In the genomic region with DNA sequence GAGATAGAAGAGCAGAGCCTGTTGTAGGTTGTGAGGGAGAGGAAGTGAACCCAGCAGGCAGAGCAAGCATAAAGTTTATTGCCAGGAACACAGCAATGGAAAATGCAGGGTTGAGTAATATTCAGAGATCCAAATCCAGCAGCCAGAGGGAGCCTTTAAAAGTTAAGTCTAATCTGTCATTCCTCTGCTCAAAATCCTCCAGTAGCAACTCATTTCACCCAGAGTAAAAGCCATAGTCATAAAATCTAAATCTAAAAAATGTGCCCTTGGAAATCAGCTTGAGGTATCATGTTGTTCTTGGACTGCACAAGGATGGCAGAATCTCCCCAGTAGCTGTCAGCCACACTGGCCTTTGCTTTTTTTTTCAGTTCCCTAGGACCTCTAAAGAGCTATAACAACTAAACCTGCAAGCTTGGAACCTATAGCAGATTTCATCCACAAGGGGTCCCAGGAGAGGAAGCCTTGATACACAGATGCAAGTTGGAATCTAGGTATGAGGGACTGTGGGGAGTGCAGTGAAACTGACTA, we compare ENCODE assay signal across 1 cellular context.
TF ChIP-seq lines count a peak whose summit lies in the region.

No MANE protein-coding gene starts in this region.

TF ChIP-seq in HepG2, 621 proteins besides CTCF, POLR2A, EP300 and RAD21 (continued from another document and continues in another):
- TF ChIP-seq, protein P1, sequence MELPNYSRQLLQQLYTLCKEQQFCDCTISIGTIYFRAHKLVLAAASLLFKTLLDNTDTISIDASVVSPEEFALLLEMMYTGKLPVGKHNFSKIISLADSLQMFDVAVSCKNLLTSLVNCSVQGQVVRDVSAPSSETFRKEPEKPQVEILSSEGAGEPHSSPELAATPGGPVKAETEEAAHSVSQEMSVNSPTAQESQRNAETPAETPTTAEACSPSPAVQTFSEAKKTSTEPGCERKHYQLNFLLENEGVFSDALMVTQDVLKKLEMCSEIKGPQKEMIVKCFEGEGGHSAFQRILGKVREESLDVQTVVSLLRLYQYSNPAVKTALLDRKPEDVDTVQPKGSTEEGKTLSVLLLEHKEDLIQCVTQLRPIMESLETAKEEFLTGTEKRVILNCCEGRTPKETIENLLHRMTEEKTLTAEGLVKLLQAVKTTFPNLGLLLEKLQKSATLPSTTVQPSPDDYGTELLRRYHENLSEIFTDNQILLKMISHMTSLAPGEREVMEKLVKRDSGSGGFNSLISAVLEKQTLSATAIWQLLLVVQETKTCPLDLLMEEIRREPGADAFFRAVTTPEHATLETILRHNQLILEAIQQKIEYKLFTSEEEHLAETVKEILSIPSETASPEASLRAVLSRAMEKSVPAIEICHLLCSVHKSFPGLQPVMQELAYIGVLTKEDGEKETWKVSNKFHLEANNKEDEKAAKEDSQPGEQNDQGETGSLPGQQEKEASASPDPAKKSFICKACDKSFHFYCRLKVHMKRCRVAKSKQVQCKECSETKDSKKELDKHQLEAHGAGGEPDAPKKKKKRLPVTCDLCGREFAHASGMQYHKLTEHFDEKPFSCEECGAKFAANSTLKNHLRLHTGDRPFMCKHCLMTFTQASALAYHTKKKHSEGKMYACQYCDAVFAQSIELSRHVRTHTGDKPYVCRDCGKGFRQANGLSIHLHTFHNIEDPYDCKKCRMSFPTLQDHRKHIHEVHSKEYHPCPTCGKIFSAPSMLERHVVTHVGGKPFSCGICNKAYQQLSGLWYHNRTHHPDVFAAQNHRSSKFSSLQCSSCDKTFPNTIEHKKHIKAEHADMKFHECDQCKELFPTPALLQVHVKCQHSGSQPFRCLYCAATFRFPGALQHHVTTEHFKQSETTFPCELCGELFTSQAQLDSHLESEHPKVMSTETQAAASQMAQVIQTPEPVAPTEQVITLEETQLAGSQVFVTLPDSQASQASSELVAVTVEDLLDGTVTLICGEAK (IDR thresholded peaks at IDR 0.05): no peak
- TF ChIP-seq, protein P1 (CRISPR knock-in tag; IDR thresholded peaks at IDR 0.05): no peak
- TF ChIP-seq SUZ12 (IDR thresholded peaks at IDR 0.05; ENCODE audit: low read depth, low read length): no peak
- TF ChIP-seq JUND (CRISPR knock-in tag; IDR thresholded peaks at IDR 0.05): no peak
- TF ChIP-seq, protein P2, sequence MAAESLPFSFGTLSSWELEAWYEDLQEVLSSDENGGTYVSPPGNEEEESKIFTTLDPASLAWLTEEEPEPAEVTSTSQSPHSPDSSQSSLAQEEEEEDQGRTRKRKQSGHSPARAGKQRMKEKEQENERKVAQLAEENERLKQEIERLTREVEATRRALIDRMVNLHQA (CRISPR knock-in tag; IDR thresholded peaks at IDR 0.05): no peak
- TF ChIP-seq SOX13 (IDR thresholded peaks at IDR 0.05): no peak
- no peak for TF ChIP-seq SOX13 (CRISPR knock-in tag; conservative IDR thresholded peaks at IDR 0.05 in 1 of 2, IDR thresholded peaks at IDR 0.05 in 1 of 2)
- TF ChIP-seq RARA (CRISPR knock-in tag; IDR thresholded peaks at IDR 0.05): no peak
- TF ChIP-seq YEATS2 (CRISPR knock-in tag; IDR thresholded peaks at IDR 0.05; ENCODE audit: borderline replicate concordance): peak; percentile 42; the same call in 1 of the 2 replicates
- TF ChIP-seq ZNF616 (CRISPR knock-in tag; IDR thresholded peaks at IDR 0.05; ENCODE audit: low read depth): no peak
- TF ChIP-seq, protein P3, sequence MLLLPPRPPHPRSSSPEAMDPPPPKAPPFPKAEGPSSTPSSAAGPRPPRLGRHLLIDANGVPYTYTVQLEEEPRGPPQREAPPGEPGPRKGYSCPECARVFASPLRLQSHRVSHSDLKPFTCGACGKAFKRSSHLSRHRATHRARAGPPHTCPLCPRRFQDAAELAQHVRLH (CRISPR knock-in tag; IDR thresholded peaks at IDR 0.05; ENCODE audit: borderline replicate concordance, low read depth): no peak
- no peak for TF ChIP-seq ZNF749 (CRISPR knock-in tag; IDR thresholded peaks at IDR 0.05; ENCODE audit: borderline replicate concordance)
- TF ChIP-seq ZNF34 (CRISPR knock-in tag; IDR thresholded peaks at IDR 0.05; ENCODE audit: borderline replicate concordance): 0 out of 2 replicates have a peak, but pooled peaks have one; percentile 39
- TF ChIP-seq POLR2AphosphoS5 (IDR thresholded peaks at IDR 0.05; ENCODE audit: low read depth, low read length): no peak
- TF ChIP-seq RFXANK (CRISPR knock-in tag; IDR thresholded peaks at IDR 0.05): no peak
- no peak for TF ChIP-seq SYNCRIP (IDR thresholded peaks at IDR 0.05; ENCODE audit: insufficient read depth, low read depth, low read length)
- no peak for TF ChIP-seq KLF6 (CRISPR knock-in tag; IDR thresholded peaks at IDR 0.05)
- TF ChIP-seq, protein P4, sequence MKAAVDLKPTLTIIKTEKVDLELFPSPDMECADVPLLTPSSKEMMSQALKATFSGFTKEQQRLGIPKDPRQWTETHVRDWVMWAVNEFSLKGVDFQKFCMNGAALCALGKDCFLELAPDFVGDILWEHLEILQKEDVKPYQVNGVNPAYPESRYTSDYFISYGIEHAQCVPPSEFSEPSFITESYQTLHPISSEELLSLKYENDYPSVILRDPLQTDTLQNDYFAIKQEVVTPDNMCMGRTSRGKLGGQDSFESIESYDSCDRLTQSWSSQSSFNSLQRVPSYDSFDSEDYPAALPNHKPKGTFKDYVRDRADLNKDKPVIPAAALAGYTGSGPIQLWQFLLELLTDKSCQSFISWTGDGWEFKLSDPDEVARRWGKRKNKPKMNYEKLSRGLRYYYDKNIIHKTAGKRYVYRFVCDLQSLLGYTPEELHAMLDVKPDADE (CRISPR knock-in tag; IDR thresholded peaks at IDR 0.05): no peak
- no peak for TF ChIP-seq ZNF101 (CRISPR knock-in tag; IDR thresholded peaks at IDR 0.05; ENCODE audit: borderline replicate concordance, low read depth)
- TF ChIP-seq, protein P5, sequence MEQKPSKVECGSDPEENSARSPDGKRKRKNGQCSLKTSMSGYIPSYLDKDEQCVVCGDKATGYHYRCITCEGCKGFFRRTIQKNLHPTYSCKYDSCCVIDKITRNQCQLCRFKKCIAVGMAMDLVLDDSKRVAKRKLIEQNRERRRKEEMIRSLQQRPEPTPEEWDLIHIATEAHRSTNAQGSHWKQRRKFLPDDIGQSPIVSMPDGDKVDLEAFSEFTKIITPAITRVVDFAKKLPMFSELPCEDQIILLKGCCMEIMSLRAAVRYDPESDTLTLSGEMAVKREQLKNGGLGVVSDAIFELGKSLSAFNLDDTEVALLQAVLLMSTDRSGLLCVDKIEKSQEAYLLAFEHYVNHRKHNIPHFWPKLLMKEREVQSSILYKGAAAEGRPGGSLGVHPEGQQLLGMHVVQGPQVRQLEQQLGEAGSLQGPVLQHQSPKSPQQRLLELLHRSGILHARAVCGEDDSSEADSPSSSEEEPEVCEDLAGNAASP (CRISPR knock-in tag; IDR thresholded peaks at IDR 0.05; ENCODE audit: borderline replicate concordance): peak; percentile 29; the same call in 1 of the 2 replicates
- peak; percentile 42; the same call in 1 of the 2 replicates for TF ChIP-seq HMG20A (CRISPR knock-in tag; IDR thresholded peaks at IDR 0.05; ENCODE audit: borderline replicate concordance)
- TF ChIP-seq ZNF550 (CRISPR knock-in tag; IDR thresholded peaks at IDR 0.05; ENCODE audit: borderline replicate concordance): no peak
- TF ChIP-seq ZFP82 (CRISPR knock-in tag; IDR thresholded peaks at IDR 0.05; ENCODE audit: borderline replicate concordance): no peak
- no peak for TF ChIP-seq ZNF431 (CRISPR knock-in tag; IDR thresholded peaks at IDR 0.05; ENCODE audit: borderline replicate concordance, low read depth)
- TF ChIP-seq, protein P6, sequence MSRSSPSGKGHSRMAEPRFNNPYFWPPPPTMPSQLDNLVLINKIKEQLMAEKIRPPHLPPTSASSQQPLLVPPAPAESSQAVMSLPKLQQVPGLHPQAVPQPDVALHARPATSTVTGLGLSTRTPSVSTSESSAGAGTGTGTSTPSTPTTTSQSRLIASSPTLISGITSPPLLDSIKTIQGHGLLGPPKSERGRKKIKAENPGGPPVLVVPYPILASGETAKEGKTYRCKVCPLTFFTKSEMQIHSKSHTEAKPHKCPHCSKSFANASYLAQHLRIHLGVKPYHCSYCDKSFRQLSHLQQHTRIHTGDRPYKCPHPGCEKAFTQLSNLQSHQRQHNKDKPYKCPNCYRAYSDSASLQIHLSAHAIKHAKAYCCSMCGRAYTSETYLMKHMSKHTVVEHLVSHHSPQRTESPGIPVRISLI (CRISPR knock-in tag; IDR thresholded peaks at IDR 0.05; ENCODE audit: borderline replicate concordance): peak; percentile 85; the same call in 1 of the 2 replicates
- no peak for TF ChIP-seq MIER3 (CRISPR knock-in tag; IDR thresholded peaks at IDR 0.05; ENCODE audit: borderline replicate concordance)
- TF ChIP-seq, protein P7, sequence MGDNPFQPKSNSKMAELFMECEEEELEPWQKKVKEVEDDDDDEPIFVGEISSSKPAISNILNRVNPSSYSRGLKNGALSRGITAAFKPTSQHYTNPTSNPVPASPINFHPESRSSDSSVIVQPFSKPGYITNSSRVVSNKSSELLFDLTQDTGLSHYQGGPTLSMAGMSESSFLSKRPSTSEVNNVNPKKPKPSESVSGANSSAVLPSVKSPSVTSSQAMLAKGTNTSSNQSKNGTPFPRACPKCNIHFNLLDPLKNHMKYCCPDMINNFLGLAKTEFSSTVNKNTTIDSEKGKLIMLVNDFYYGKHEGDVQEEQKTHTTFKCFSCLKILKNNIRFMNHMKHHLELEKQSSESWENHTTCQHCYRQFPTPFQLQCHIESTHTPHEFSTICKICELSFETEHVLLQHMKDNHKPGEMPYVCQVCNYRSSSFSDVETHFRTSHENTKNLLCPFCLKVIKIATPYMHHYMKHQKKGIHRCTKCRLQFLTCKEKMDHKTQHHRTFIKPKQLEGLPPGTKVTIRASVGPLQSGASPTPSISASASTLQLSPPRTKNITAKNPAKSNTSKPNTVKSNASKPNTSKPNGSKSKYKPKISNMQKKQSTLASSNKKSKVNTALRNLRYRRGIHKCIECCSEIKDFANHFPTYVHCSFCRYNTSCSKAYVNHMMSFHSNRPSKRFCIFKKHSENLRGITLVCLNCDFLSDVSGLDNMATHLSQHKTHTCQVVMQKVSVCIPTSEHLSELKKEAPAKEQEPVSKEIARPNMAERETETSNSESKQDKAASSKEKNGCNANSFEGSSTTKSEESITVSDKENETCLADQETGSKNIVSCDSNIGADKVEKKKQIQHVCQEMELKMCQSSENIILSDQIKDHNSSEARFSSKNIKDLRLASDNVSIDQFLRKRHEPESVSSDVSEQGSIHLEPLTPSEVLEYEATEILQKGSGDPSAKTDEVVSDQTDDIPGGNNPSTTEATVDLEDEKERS (CRISPR knock-in tag; IDR thresholded peaks at IDR 0.05): no peak
- no peak for TF ChIP-seq FOSL1 (CRISPR knock-in tag; IDR thresholded peaks at IDR 0.05; ENCODE audit: borderline replicate concordance)
- TF ChIP-seq, protein P8, sequence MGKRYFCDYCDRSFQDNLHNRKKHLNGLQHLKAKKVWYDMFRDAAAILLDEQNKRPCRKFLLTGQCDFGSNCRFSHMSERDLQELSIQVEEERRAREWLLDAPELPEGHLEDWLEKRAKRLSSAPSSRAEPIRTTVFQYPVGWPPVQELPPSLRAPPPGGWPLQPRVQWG (CRISPR knock-in tag; IDR thresholded peaks at IDR 0.05; ENCODE audit: borderline replicate concordance, low read depth): no peak
- TF ChIP-seq ZSCAN20 (CRISPR knock-in tag; IDR thresholded peaks at IDR 0.05; ENCODE audit: borderline replicate concordance): no peak
- TF ChIP-seq U2AF2 (IDR thresholded peaks at IDR 0.05; ENCODE audit: low read depth, low read length): no peak
- no peak for TF ChIP-seq ZNF703 (CRISPR knock-in tag; IDR thresholded peaks at IDR 0.05; ENCODE audit: borderline replicate concordance)
- TF ChIP-seq NFKBIZ (CRISPR knock-in tag; IDR thresholded peaks at IDR 0.05): no peak
- TF ChIP-seq, protein P9, sequence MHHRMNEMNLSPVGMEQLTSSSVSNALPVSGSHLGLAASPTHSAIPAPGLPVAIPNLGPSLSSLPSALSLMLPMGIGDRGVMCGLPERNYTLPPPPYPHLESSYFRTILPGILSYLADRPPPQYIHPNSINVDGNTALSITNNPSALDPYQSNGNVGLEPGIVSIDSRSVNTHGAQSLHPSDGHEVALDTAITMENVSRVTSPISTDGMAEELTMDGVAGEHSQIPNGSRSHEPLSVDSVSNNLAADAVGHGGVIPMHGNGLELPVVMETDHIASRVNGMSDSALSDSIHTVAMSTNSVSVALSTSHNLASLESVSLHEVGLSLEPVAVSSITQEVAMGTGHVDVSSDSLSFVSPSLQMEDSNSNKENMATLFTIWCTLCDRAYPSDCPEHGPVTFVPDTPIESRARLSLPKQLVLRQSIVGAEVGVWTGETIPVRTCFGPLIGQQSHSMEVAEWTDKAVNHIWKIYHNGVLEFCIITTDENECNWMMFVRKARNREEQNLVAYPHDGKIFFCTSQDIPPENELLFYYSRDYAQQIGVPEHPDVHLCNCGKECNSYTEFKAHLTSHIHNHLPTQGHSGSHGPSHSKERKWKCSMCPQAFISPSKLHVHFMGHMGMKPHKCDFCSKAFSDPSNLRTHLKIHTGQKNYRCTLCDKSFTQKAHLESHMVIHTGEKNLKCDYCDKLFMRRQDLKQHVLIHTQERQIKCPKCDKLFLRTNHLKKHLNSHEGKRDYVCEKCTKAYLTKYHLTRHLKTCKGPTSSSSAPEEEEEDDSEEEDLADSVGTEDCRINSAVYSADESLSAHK (CRISPR knock-in tag; IDR thresholded peaks at IDR 0.05; ENCODE audit: borderline replicate concordance): no peak
- TF ChIP-seq KLF11 (CRISPR knock-in tag; IDR thresholded peaks at IDR 0.05): 0 out of 2 replicates have a peak, but pooled peaks have one; percentile 35
- no peak for TF ChIP-seq GTF3A (CRISPR knock-in tag; conservative IDR thresholded peaks at IDR 0.05)
- no peak for TF ChIP-seq ZZZ3 (CRISPR knock-in tag; IDR thresholded peaks at IDR 0.05; ENCODE audit: borderline replicate concordance)
- no peak for TF ChIP-seq ZEB1 (IDR thresholded peaks at IDR 0.05; ENCODE audit: insufficient replicate concordance, low read depth)
- no peak for TF ChIP-seq SRSF1 (optimal IDR thresholded peaks at IDR 0.05; ENCODE audit: low read depth, low read length)
